ENCODE assay signal across 26 cellular contexts in genomic region chr7:31917256-31917655, GRCh38.
"Had no signal": no experiment of that assay in that cellular context is flagged by ENCODE, and none has a peak within 500 bp of the region (broad histone marks: within the 10 kb centered on the region; RNA-seq: fewer than 3 reads in every experiment).

No MANE protein-coding gene starts in this region.

- H3K9me3 Mint-ChIP-seq: dendritic cell treated with granulocyte-macrophage colony-stimulating factor and Interleukin-4, amounts not matched to agents 40 ng/mL and 50 ng/mL, for 4 days; neural crest cell had no signal

- H3K27me3 ChIP-seq: colonic mucosa, esophagus muscularis mucosa, foreskin keratinocyte, gastroesophageal sphincter, heart left ventricle, hepatocyte, left lung, pancreas, right lobe of liver, thyroid gland had no signal

- H3K36me3 ChIP-seq: colonic mucosa, esophagus muscularis mucosa, gastroesophageal sphincter, heart left ventricle, left lung, lower lobe of right lung, neutrophil, pancreas, right lobe of liver, thyroid gland had no signal

- H2AFZ ChIP-seq: hepatocyte had no signal

- H3K4me1 ChIP-seq: colonic mucosa, foreskin keratinocyte, left lung, lower lobe of right lung, right lobe of liver, thyroid gland had no signal

- H3K36me3 Mint-ChIP-seq: natural killer cell treated with Interleukin-12 subunit alpha and Interleukin-12 subunit beta and Interleukin-15 and Interleukin-18, amount 100 ng/mL, for 72 hours had no signal

- H3K4me3 ChIP-seq: colonic mucosa, esophagus muscularis mucosa, gastroesophageal sphincter, heart left ventricle, hepatocyte, left lung, lower lobe of right lung, pancreas, right lobe of liver, smooth muscle cell, thyroid gland had no signal

- H3K27ac ChIP-seq: colonic mucosa, esophagus muscularis mucosa, foreskin keratinocyte, gastroesophageal sphincter, hepatocyte, left lung, lower lobe of right lung, neutrophil, pancreas, right lobe of liver, thyroid gland had no signal

- H3K79me2 ChIP-seq: hepatocyte had no signal

- H3K9me3 ChIP-seq: colonic mucosa, esophagus muscularis mucosa, gastroesophageal sphincter, heart left ventricle, left lung, lower lobe of right lung, neutrophil, pancreas, right lobe of liver, thyroid gland had no signal

- H3K4me1 Mint-ChIP-seq: neural crest cell; stimulated activated naive CD8-positive, alpha-beta T cell treated with anti-CD3 and anti-CD28 coated beads, Interleukin-15, amount 100 ng/mL, for 72 hours had no signal

- H3K4me2 ChIP-seq: hepatocyte, smooth muscle cell had no signal

- DNase-seq: colonic mucosa; effector CD8-positive, alpha-beta T cell; foreskin keratinocyte; heart left ventricle; kidney; left lung; lower lobe of right lung; pancreas; right lobe of liver; stimulated activated CD4-positive, alpha-beta T cell treated with anti-CD3 and anti-CD28 coated beads, Interleukin-12 subunit alpha, Interleukin-12 subunit beta, amount 100 ng/mL, for 4 hours; stimulated activated CD4-positive, alpha-beta T cell treated with anti-CD3 and anti-CD28 coated beads, Interleukin-1b, Interleukin-23, amount 100 ng/mL, for 48 hours; stimulated activated CD4-positive, alpha-beta T cell treated with anti-CD3 and anti-CD28 coated beads, Interleukin-4, amount 100 ng/mL, for 1 hour; stimulated activated CD8-positive, alpha-beta memory T cell treated with anti-CD3 and anti-CD28 coated beads, Interleukin-4, amount 100 ng/mL, for 48 hours; stimulated activated naive CD4-positive, alpha-beta T cell; stimulated activated naive CD8-positive, alpha-beta T cell treated with anti-CD3 and anti-CD28 coated beads, Interleukin-15, amount 100 ng/mL, for 72 hours; thyroid gland; trophoblast cell had no signal

- H3K27ac Mint-ChIP-seq: dendritic cell treated with granulocyte-macrophage colony-stimulating factor and Interleukin-4, amounts not matched to agents 40 ng/mL and 50 ng/mL, for 4 days; natural killer cell treated with Interleukin-12 subunit alpha and Interleukin-12 subunit beta and Interleukin-15 and Interleukin-18, amount 100 ng/mL, for 72 hours; progenitor cell of endocrine pancreas; stimulated activated naive CD8-positive, alpha-beta T cell treated with anti-CD3 and anti-CD28 coated beads, Interleukin-15, amount 100 ng/mL, for 72 hours had no signal

- H3K4me3 Mint-ChIP-seq: dendritic cell treated with granulocyte-macrophage colony-stimulating factor and Interleukin-4, amounts not matched to agents 40 ng/mL and 50 ng/mL, for 4 days; natural killer cell treated with Interleukin-12 subunit alpha and Interleukin-12 subunit beta and Interleukin-15 and Interleukin-18, amount 100 ng/mL, for 72 hours; neural crest cell; stimulated activated naive CD8-positive, alpha-beta T cell treated with anti-CD3 and anti-CD28 coated beads, Interleukin-15, amount 100 ng/mL, for 72 hours had no signal

- H3K27me3 Mint-ChIP-seq: dendritic cell treated with granulocyte-macrophage colony-stimulating factor and Interleukin-4, amounts not matched to agents 40 ng/mL and 50 ng/mL, for 4 days; natural killer cell treated with Interleukin-12 subunit alpha and Interleukin-12 subunit beta and Interleukin-15 and Interleukin-18, amount 100 ng/mL, for 72 hours; stimulated activated naive CD8-positive, alpha-beta T cell treated with anti-CD3 and anti-CD28 coated beads, Interleukin-15, amount 100 ng/mL, for 72 hours had no signal
